10 cellular contexts compared by ENCODE assay signal in the genomic region with DNA sequence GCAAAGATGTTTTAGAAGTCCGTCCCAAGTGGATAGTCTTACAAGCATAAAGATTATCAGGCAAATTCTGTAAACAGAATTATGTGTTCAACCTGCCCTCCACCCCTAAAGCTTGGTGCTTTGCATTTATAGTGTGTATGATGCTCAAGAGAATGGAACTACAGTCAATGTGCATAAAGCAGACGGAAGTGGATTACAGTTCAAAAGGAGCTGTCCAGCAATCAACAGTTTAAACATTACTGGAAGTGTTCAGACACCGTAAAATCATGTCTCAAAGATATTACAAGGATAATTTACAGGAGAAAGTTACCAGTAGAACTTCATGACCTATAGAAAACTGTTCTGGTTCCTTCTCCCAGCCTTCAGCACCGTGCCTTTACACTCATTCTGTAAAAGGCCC. TPM values are rescaled to one million over a fixed set of nuclear protein-coding genes. Genes with fewer than 3 reads are reported as not detected.
DNase-seq lines count a peak whose midpoint lies in the region; ATAC-seq, FAIRE-seq and TF ChIP-seq lines count a peak whose summit lies in the region.
"Had no signal": no experiment of that assay in that cellular context is flagged by ENCODE, and none has a peak within 500 bp of the region (broad histone marks: within the 10 kb centered on the region; RNA-seq: fewer than 3 reads in every experiment).

No MANE protein-coding gene starts in this region.

- CTCF ChIA-PET in IMR-90 (lab: Yijun Ruan, JAX) = no interaction called here

- ATAC-seq in IMR-90 (ENCODE audit: low read depth) (no peak), lower lobe of right lung (no peak)
- ATAC-seq: left colon had no signal

- dilution Hi-C loops in IMR-90 (cut with HindIII; ENCODE audit: low sequenced_read_pairs, unreplicated experiment) = no loop called here

- no peak for FAIRE-seq in bronchial epithelial cell (lab: Jason Lieb, UNC)

- in situ Hi-C loops in ACHN (cut with HindIII; ENCODE audit: low pct_ligation_motif_present, low pct_unique_long_range_greater_than_20kb, low sequenced_read_pairs) = no loop called here
- in situ Hi-C loops in IMR-90 (cut with MboI; ENCODE audit: low sequenced_read_pairs) = no loop called here

- H3K23ac ChIP-seq in IMR-90 (ENCODE audit: low read depth, low read length) = no peak overlapping the region

- no peak for TF ChIP-seq POLR2A in IMR-90 (IDR thresholded peaks at IDR 0.05; ENCODE audit: low read depth, low read length)

- no peak for TF ChIP-seq RAD21 in IMR-90 (IDR thresholded peaks at IDR 0.05; ENCODE audit: low read length)

- BruUV-seq in IMR-90 (replicated peaks; lab: Mats Ljungman, UMichigan) = no TSS peak

- no peak overlapping the region for H3K4me2 ChIP-seq in IMR-90 (ENCODE audit: low read depth, low read length)

- H3K9me1 ChIP-seq in IMR-90 (ENCODE audit: insufficient read depth, low read length) = no peaks in the 10 kb centered on the region

- no peak overlapping the region for H3K4ac ChIP-seq in IMR-90 (ENCODE audit: low read depth, low read length)

- TF ChIP-seq CTCF in IMR-90 (conservative IDR thresholded peaks at IDR 0.05; ENCODE audit: low read depth, low read length) (no peak), bronchial epithelial cell (IDR thresholded peaks at IDR 0.05; ENCODE audit: insufficient read depth, low read length, severe bottlenecking) (no peak), lower lobe of right lung (IDR thresholded peaks at IDR 0.05) (no peak)

- H4K5ac ChIP-seq in IMR-90 (ENCODE audit: low read depth, low read length) = no peak overlapping the region

- no peak overlapping the region for H2BK15ac ChIP-seq in IMR-90 (ENCODE audit: low read depth, low read length)

- intact Hi-C loops in IMR-90 (cut with micrococcal nuclease) = no loop called here
- intact Hi-C loops in lower lobe of right lung (cut with DNase I) = no loop called here

- no peaks in the 10 kb centered on the region for H4K20me1 ChIP-seq in IMR-90 (ENCODE audit: insufficient read depth, low read length)

- H2AK9ac ChIP-seq in IMR-90 (replicated peaks; ENCODE audit: low read depth, low read length, poor library complexity) = no peak overlapping the region

- no peaks in the 10 kb centered on the region for H3K79me1 ChIP-seq in IMR-90 (ENCODE audit: low read depth in 1 of 2, low read length in 2 of 2)

- no peak overlapping the region for H3K27ac ChIP-seq in IMR-90 (ENCODE audit: insufficient read depth, low read length)
- H3K27ac ChIP-seq in lower lobe of right lung = no peak overlapping the region

- no peak overlapping the region for H2AK5ac ChIP-seq in IMR-90 (ENCODE audit: low read depth, low read length)

- no peak overlapping the region for H2BK5ac ChIP-seq in IMR-90 (ENCODE audit: low read depth, low read length, poor library complexity, severe bottlenecking)

- no peak overlapping the region for H3K14ac ChIP-seq in IMR-90 (replicated peaks; ENCODE audit: low read depth, low read length)

- peak; percentile 19 for DNase-seq in ACHN
- DNase-seq in IMR-90 = peak; percentile 11
- peak; percentile 22 for DNase-seq in bronchial epithelial cell (ENCODE audit: low read depth)
- no peak for DNase-seq in lower lobe of right lung
- no peak for DNase-seq in NCI-H1436 (lab: John Stamatoyannopoulos, UW)
- no peak for DNase-seq in NCI-H187 treated with DMSO at 0.1 percent for 48 hours (lab: John Stamatoyannopoulos, UW)
- no peak for DNase-seq in NCI-H128 (lab: John Stamatoyannopoulos, UW; ENCODE audit: unreplicated experiment)
- no peak for DNase-seq in NCI-H2227 (lab: John Stamatoyannopoulos, UW; ENCODE audit: unreplicated experiment)
- DNase-seq: activated CD4-positive, alpha-beta T cell treated with anti-CD3 and anti-CD28 coated beads, Interleukin-2, amount 50 U/mL, for 1 hour had no signal

- no peak overlapping the region for H4K91ac ChIP-seq in IMR-90 (ENCODE audit: insufficient read depth, low read depth, low read length)

- no CpG with 5 or more reads among the region's 4 CpGs for whole genome bisulfite sequencing in IMR-90 (ENCODE audit: extremely low coverage in 2 of 2, insufficient read length in 1 of 2), 2 experiments

- no peak overlapping the region for H3K18ac ChIP-seq in IMR-90 (ENCODE audit: low read depth, low read length)

- H2BK20ac ChIP-seq in IMR-90 (ENCODE audit: low read depth, low read length) = no peak overlapping the region

- H3K9ac ChIP-seq in IMR-90 (ENCODE audit: low read depth, low read length) = no peak overlapping the region

- H3K36me3 ChIP-seq in IMR-90 (ENCODE audit: control insufficient read depth, insufficient read depth, low read length) (no peaks in the 10 kb centered on the region), bronchial epithelial cell (ENCODE audit: control insufficient read depth, insufficient read depth, low read length) (no peaks in the 10 kb centered on the region), lower lobe of right lung (no peaks in the 10 kb centered on the region)

- H2BK120ac ChIP-seq in IMR-90 (ENCODE audit: low read depth, low read length) = no peak overlapping the region

- H3K4me3 ChIP-seq in IMR-90 (ENCODE audit: insufficient read depth, low read depth, low read length) = no peak overlapping the region
- no peak overlapping the region for H3K4me3 ChIP-seq in bronchial epithelial cell (ENCODE audit: low read depth, low read length)
- peak overlapping the region; percentile 64 for H3K4me3 ChIP-seq in lower lobe of right lung

- no peaks in the 10 kb centered on the region for H3K4me1 ChIP-seq in IMR-90 (ENCODE audit: control insufficient read depth, insufficient read depth, low read length)
- H3K4me1 ChIP-seq in lower lobe of right lung = peaks cover 6% of the 10 kb centered on the region

- no peak overlapping the region for H2AFZ ChIP-seq in IMR-90 (replicated peaks; ENCODE audit: low read length, poor library complexity)

- H3K56ac ChIP-seq in IMR-90 (ENCODE audit: extremely low read depth, insufficient read depth, low read length) = no peak overlapping the region

- H3K9me3 ChIP-seq in IMR-90 (ENCODE audit: control insufficient read depth, insufficient read depth, low read length) (peaks cover 4% of the 10 kb centered on the region; the same call in 1 of the 2 replicates), lower lobe of right lung (no peaks in the 10 kb centered on the region)

- H4K8ac ChIP-seq in IMR-90 (ENCODE audit: low read depth in 2 of 2, low read length in 2 of 2) = no peak overlapping the region

- H3K27me3 ChIP-seq in IMR-90 (ENCODE audit: control insufficient read depth, insufficient read depth, low read length) (peaks cover 14% of the 10 kb centered on the region), bronchial epithelial cell (ENCODE audit: control insufficient read depth, insufficient read depth, low read length) (peaks cover 14% of the 10 kb centered on the region), lower lobe of right lung (ENCODE audit: low read depth) (peaks cover 32% of the 10 kb centered on the region)

- POLR2A ChIA-PET in IMR-90 (lab: Charles Lee; ENCODE audit: unreplicated experiment) = no interaction called here

TF ChIP-seq in IMR-90, 13 proteins besides CTCF, POLR2A, EP300 and RAD21:
- TF ChIP-seq, protein P1, sequence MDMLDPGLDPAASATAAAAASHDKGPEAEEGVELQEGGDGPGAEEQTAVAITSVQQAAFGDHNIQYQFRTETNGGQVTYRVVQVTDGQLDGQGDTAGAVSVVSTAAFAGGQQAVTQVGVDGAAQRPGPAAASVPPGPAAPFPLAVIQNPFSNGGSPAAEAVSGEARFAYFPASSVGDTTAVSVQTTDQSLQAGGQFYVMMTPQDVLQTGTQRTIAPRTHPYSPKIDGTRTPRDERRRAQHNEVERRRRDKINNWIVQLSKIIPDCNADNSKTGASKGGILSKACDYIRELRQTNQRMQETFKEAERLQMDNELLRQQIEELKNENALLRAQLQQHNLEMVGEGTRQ (IDR thresholded peaks at IDR 0.05; ENCODE audit: low read depth, low read length) = no peak
- no peak for TF ChIP-seq CEBPB (IDR thresholded peaks at IDR 0.05; ENCODE audit: low read depth, low read length)
- no peak for TF ChIP-seq RCOR1 (IDR thresholded peaks at IDR 0.05; ENCODE audit: insufficient replicate concordance, low read length)
- TF ChIP-seq MAFK (IDR thresholded peaks at IDR 0.05; ENCODE audit: low read depth, low read length) = no peak
- TF ChIP-seq FOS (IDR thresholded peaks at IDR 0.05; ENCODE audit: low read depth, low read length) = no peak
- TF ChIP-seq NFE2L2 (IDR thresholded peaks at IDR 0.05; ENCODE audit: low read depth, low read length) = no peak
- no peak for TF ChIP-seq CHD1 (IDR thresholded peaks at IDR 0.05; ENCODE audit: low read depth, low read length)
- TF ChIP-seq RFX5 (IDR thresholded peaks at IDR 0.05; ENCODE audit: low read depth, low read length) = no peak
- no peak for TF ChIP-seq BHLHE40 (IDR thresholded peaks at IDR 0.05; ENCODE audit: low read depth, low read length)
- TF ChIP-seq MXI1 (IDR thresholded peaks at IDR 0.05; ENCODE audit: borderline replicate concordance, low read depth, low read length) = no peak
- no peak for TF ChIP-seq SMC3 (IDR thresholded peaks at IDR 0.05; ENCODE audit: low read depth, low read length)
- TF ChIP-seq MAZ (IDR thresholded peaks at IDR 0.05; ENCODE audit: borderline replicate concordance, low read depth, low read length) = no peak
- TF ChIP-seq, protein P2, sequence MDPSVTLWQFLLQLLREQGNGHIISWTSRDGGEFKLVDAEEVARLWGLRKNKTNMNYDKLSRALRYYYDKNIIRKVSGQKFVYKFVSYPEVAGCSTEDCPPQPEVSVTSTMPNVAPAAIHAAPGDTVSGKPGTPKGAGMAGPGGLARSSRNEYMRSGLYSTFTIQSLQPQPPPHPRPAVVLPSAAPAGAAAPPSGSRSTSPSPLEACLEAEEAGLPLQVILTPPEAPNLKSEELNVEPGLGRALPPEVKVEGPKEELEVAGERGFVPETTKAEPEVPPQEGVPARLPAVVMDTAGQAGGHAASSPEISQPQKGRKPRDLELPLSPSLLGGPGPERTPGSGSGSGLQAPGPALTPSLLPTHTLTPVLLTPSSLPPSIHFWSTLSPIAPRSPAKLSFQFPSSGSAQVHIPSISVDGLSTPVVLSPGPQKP (IDR thresholded peaks at IDR 0.05; ENCODE audit: borderline replicate concordance, low read depth, low read length) = no peak

RNA-seq across cellular contexts. Expression of a gene that starts 1.0 kb away (rescaled TPM):
- not detected in 2 replicates for total RNA-seq in IMR-90 (2012; rRNA removed)
- polyA plus RNA-seq in IMR-90 (2012; rRNA removed) = not detected in 2 replicates
- polyA plus RNA-seq in IMR-90 (2012; cell fraction: cytosol; rRNA removed) = not detected in 2 replicates
- 0.04 and 0.14 TPM in 2 replicates for polyA plus RNA-seq in IMR-90 (2012; cell fraction: nucleus; rRNA removed; ENCODE audit: low replicate concordance)
- 0.26 TPM in 2 replicates for total RNA-seq in bronchial epithelial cell
- 12.7 TPM for total RNA-seq in lower lobe of right lung

Comparison
In these comparisons a context has a peak if more than half of its experiments do, and no peak if none do; other contexts are left out.
1. DNase-seq: peak in ACHN (single experiment), IMR-90 (single experiment) and bronchial epithelial cell (single experiment); none in lower lobe of right lung (single experiment), NCI-H1436 (single experiment), NCI-H187 treated with DMSO at 0.1 percent for 48 hours (single experiment), NCI-H128 (single experiment) and NCI-H2227 (single experiment).
2. RNA of a gene that starts 1.0 kb away (total RNA-seq): 12.7 TPM in lower lobe of right lung (single experiment); 0.26 TPM in bronchial epithelial cell and not detected in IMR-90; every median in the first group is over 10 times any median in the second.